Comparison of ENCODE assay signal across 8 cellular contexts in the genomic region with DNA sequence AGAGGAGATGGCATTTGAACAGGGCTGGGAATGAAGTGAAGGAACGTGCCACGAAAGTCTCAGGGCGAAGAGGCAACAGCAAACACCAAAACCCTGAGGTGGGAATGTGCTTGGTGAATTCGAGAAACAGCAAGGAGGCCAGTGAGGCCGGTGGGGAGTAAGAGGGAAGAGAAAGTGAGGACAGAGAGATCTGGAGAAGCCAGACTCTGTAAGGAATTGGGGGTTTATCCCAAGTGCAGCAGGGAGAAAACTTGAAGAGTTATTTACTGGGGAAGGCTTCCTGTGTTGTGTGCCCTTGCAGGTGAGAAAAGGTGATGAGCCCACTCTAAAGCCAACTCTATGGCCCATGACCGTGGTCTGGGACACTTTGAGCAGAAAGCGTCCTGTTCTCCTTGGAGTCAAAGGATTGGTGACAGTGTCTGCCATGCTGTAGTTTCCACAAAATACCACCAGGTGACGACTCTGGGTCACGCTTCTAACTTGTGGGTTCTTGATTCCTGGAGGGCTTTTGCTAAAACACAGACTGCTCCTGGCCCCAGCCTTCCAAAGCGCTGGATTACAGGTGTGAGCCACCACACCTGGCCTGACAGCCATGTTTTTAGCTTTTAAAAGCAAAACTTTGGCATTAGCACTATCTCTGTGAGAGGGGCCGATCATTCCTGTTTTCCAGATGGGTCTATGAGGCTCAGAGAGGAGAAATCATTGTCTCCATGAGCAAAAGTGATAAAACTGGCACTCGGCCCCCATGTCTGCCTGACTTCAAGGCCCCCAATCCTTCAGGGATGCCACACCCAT. TPM values are rescaled to one million over a fixed set of nuclear protein-coding genes. Genes with fewer than 3 reads are reported as not detected.
DNase-seq lines count a peak whose midpoint lies in the region; ATAC-seq and TF ChIP-seq lines count a peak whose summit lies in the region.

No MANE protein-coding gene starts in this region.

- no TSS peak for BruUV-seq in mammary epithelial cell (replicated peaks; lab: Mats Ljungman, UMichigan)

- WGBS in mammary epithelial cell (ENCODE audit: low coverage, missing lambda C conversion rate): 44% methylated on average over 10 of the region's 12 CpGs

- H3K9me3 ChIP-seq in mammary epithelial cell (replicated peaks; ENCODE audit: insufficient read depth, low read length): no peaks in the 10 kb centered on the region

- TF ChIP-seq CTCF in C4-2B (conservative IDR thresholded peaks at IDR 0.05): peak; percentile 95
- TF ChIP-seq CTCF in mammary epithelial cell (conservative IDR thresholded peaks at IDR 0.05 in 1 of 2, IDR thresholded peaks at IDR 0.05 in 1 of 2; ENCODE audit: extremely low read depth in 1 of 2, insufficient read depth in 1 of 2, low read depth in 1 of 2, low read length in 2 of 2): peak; percentile 97 to 100
- peak; percentile 96 for TF ChIP-seq CTCF in kidney epithelial cell (IDR thresholded peaks at IDR 0.05; ENCODE audit: insufficient read depth, low read length, poor library complexity, severe bottlenecking)

- H3K27ac ChIP-seq in C4-2B (no peak overlapping the region), mammary epithelial cell (ENCODE audit: insufficient read depth, low read depth, low read length) (no peak overlapping the region)

- H3K27me3 ChIP-seq in mammary epithelial cell (ENCODE audit: insufficient read depth, low read length) (no peaks in the 10 kb centered on the region), kidney epithelial cell (ENCODE audit: control insufficient read depth, insufficient read depth, low read length) (peaks cover 8% of the 10 kb centered on the region)

- CTCF ChIA-PET in mammary epithelial cell (lab: Charles Lee; ENCODE audit: low non-redundant PET): interaction anchor here (1.4 kb wide), 1 partner anchor 83 kb away, joined by 6 read pairs; no protein-coding TSS in a partner anchor

- H3K4me2 ChIP-seq in mammary epithelial cell (ENCODE audit: insufficient read depth, low read depth, low read length): no peak overlapping the region

- DNase-seq in NCI-H2081 (lab: John Stamatoyannopoulos, UW) (peak; percentile 71 to 72), UCSD-AML1 (lab: John Stamatoyannopoulos, UW; ENCODE audit: unreplicated experiment) (peak; percentile 65), mammary epithelial cell (peak; percentile 50), kidney epithelial cell (ENCODE audit: low read depth) (no peak)
- DNase-seq in stimulated activated CD4-positive, alpha-beta T cell treated with anti-CD3 and anti-CD28 coated beads, Interleukin-2, amount 100 ng/mL, for 48 hours: peak; percentile 51 to 52

- in situ Hi-C loops in mammary epithelial cell (cut with MboI; ENCODE audit: low sequenced_read_pairs in 2 of 2): loop anchor here (5.0 kb wide), 2 partner anchors 86 to 176 kb away; no protein-coding TSS in a partner anchor

- no peaks in the 10 kb centered on the region for H3K36me3 ChIP-seq in mammary epithelial cell (ENCODE audit: insufficient read depth, low read length)
- no peaks in the 10 kb centered on the region for H3K36me3 ChIP-seq in kidney epithelial cell (ENCODE audit: control insufficient read depth, insufficient read depth, low read length)

- no peaks in the 10 kb centered on the region for H4K20me1 ChIP-seq in mammary epithelial cell (ENCODE audit: insufficient read depth, low read length)

- H3K4me1 ChIP-seq in mammary epithelial cell (ENCODE audit: insufficient read depth, low read length): no peaks in the 10 kb centered on the region

- intact Hi-C loops in mammary epithelial cell (cut with micrococcal nuclease): loop anchor here (1.0 to 5.0 kb wide), 6 partner anchors 84 to 324 kb away; no protein-coding TSS in a partner anchor

- no peaks in the 10 kb centered on the region for H3K79me2 ChIP-seq in mammary epithelial cell (ENCODE audit: insufficient read depth, low read length)

- no peak overlapping the region for H3K9ac ChIP-seq in mammary epithelial cell (ENCODE audit: insufficient read depth, low read length)

- no peak overlapping the region for H3K4me3 ChIP-seq in mammary epithelial cell (replicated peaks in 1 of 3; ENCODE audit: insufficient read depth in 1 of 3, low read depth in 2 of 3, low read length in 3 of 3)
- no peak overlapping the region for H3K4me3 ChIP-seq in kidney epithelial cell (ENCODE audit: low read depth, low read length)

- dilution Hi-C loops in mammary epithelial cell (cut with HindIII; ENCODE audit: low sequenced_read_pairs): loop anchor here (10.0 kb wide), 1 partner anchor 483 kb away; no protein-coding TSS in a partner anchor

- ATAC-seq in GM21360 (IDR thresholded peaks at IDR 0.05; ENCODE audit: unreplicated experiment) (peak; percentile 54), HG02588 (IDR thresholded peaks at IDR 0.05; ENCODE audit: unreplicated experiment) (no peak)

- no peak overlapping the region for H2AFZ ChIP-seq in mammary epithelial cell (ENCODE audit: low read depth, low read length)

RNA-seq across cellular contexts. Expression of a gene that starts 18.0 kb away (rescaled TPM):
- total RNA-seq in mammary epithelial cell: 100 to 1,000 TPM; 153 to 183 TPM
- polyA plus RNA-seq in mammary epithelial cell: 94.6 TPM
- 154 TPM for polyA minus RNA-seq in mammary epithelial cell
- 199 and 228 TPM in 2 replicates for total RNA-seq in kidney epithelial cell

RNA-seq across cellular contexts. Expression of a gene that starts 48.5 kb away (rescaled TPM):
- total RNA-seq in mammary epithelial cell (not detected), kidney epithelial cell (0.07 and 1.5 TPM in 2 replicates)
- not detected for polyA plus RNA-seq in mammary epithelial cell
- polyA minus RNA-seq in mammary epithelial cell: not detected
